8 cellular contexts compared by ENCODE assay signal in the genomic region with DNA sequence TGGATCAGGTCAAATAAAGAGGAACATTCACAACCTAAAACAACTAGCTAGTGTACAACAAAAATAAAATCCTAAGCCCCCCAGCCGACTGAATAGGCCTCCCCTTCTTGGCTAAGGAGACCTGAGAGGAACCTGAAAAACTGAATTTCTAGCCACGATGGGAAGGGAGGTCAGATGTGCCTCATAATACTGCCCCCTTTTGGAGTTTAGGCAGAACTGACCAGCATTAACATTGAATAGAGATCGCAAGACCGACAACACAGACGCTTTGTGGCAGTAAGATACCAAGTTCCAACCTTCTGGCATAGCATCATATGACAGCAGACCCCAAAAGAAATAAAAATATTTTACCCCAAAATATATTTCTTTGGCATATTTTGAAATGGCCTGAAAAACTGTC. TPM values are rescaled to one million over a fixed set of nuclear protein-coding genes. Genes with fewer than 3 reads are reported as not detected.
DNase-seq lines count a peak whose midpoint lies in the region; ATAC-seq and TF ChIP-seq lines count a peak whose summit lies in the region.

No MANE protein-coding gene starts in this region.

- H3K79me2 ChIP-seq in osteoblast (ENCODE audit: insufficient read depth, low read length): no peaks in the 10 kb centered on the region

- H3K4me1 Mint-ChIP-seq in activated CD8-positive, alpha-beta memory T cell treated with anti-CD3 and anti-CD28 coated beads, Interleukin-2, amount 10 ng/mL, durations not matched to agents 7 days and 5 days: no peaks in the 10 kb centered on the region

- no peak overlapping the region for H3K4me2 ChIP-seq in osteoblast (ENCODE audit: insufficient read depth, low read length)

- peaks cover 22% of the 10 kb centered on the region for H3K27me3 ChIP-seq in osteoblast (ENCODE audit: insufficient read depth, low read length)

- H3K27ac Mint-ChIP-seq in activated CD8-positive, alpha-beta memory T cell treated with anti-CD3 and anti-CD28 coated beads, Interleukin-2, amount 10 ng/mL, durations not matched to agents 7 days and 5 days: no peak overlapping the region

- no peak for DNase-seq in activated CD8-positive, alpha-beta memory T cell treated with anti-CD3 and anti-CD28 coated beads, Interleukin-2, amount 10 ng/mL, durations not matched to agents 7 days and 5 days
- DNase-seq in activated CD8-positive, alpha-beta memory T cell treated with anti-CD3 and anti-CD28 coated beads, Interleukin-2, amount 50 U/mL, for 4 hours: no peak
- DNase-seq in astrocyte of the hippocampus (ENCODE audit: low read depth, low spot score): peak; percentile 36
- no peak for DNase-seq in osteoblast (ENCODE audit: insufficient read length, low spot score, missing footprints)
- DNase-seq in NCI-H774 (lab: John Stamatoyannopoulos, UW): no peak
- no peak for DNase-seq in NCI-H226

- no peaks in the 10 kb centered on the region for H3K27me3 Mint-ChIP-seq in activated CD8-positive, alpha-beta memory T cell treated with anti-CD3 and anti-CD28 coated beads, Interleukin-2, amount 10 ng/mL, durations not matched to agents 7 days and 5 days

- H3K4me3 Mint-ChIP-seq in activated CD8-positive, alpha-beta memory T cell treated with anti-CD3 and anti-CD28 coated beads, Interleukin-2, amount 10 ng/mL, durations not matched to agents 7 days and 5 days: no peak overlapping the region

- H3K27ac ChIP-seq in osteoblast (ENCODE audit: low read depth, low read length): no peak overlapping the region

- TF ChIP-seq CTCF in LNCAP (IDR thresholded peaks at IDR 0.05) (peak; percentile 57; the same call in 1 of the 2 replicates), osteoblast (IDR thresholded peaks at IDR 0.05; ENCODE audit: extremely low read depth, low read depth, low read length) (peak; percentile 72)

- no peaks in the 10 kb centered on the region for H3K9me3 ChIP-seq in osteoblast (ENCODE audit: low read depth, low read length)

- no peaks in the 10 kb centered on the region for H3K36me3 ChIP-seq in osteoblast (ENCODE audit: insufficient read depth, low read length)

- H4K20me1 ChIP-seq in osteoblast (ENCODE audit: insufficient read depth, low read length): no peaks in the 10 kb centered on the region

- CTCF ChIA-PET in activated CD8-positive, alpha-beta memory T cell treated with anti-CD3 and anti-CD28 coated beads, Interleukin-2, amount 10 ng/mL, durations not matched to agents 7 days and 5 days (lab: Charles Lee): interaction anchor here (0.5 to 1.7 kb wide), 3 partner anchors 11 to 751 kb away, joined by 3 to 5 read pairs (median 4); no protein-coding TSS in a partner anchor

- H2AFZ ChIP-seq in osteoblast (ENCODE audit: low read length): no peak overlapping the region

- H3K4me3 ChIP-seq in osteoblast (ENCODE audit: insufficient read depth, low read length): no peak overlapping the region

- no peaks in the 10 kb centered on the region for H3K36me3 Mint-ChIP-seq in activated CD8-positive, alpha-beta memory T cell treated with anti-CD3 and anti-CD28 coated beads, Interleukin-2, amount 10 ng/mL, durations not matched to agents 7 days and 5 days

- ATAC-seq in activated CD8-positive, alpha-beta memory T cell treated with anti-CD3 and anti-CD28 coated beads, Interleukin-2, amount 10 ng/mL, durations not matched to agents 7 days and 5 days: peak; percentile 36
- no peak for ATAC-seq in HG03457 (IDR thresholded peaks at IDR 0.05; ENCODE audit: unreplicated experiment)

- H3K4me1 ChIP-seq in osteoblast (ENCODE audit: insufficient read depth, low read length): peaks cover 3% of the 10 kb centered on the region

- H3K9me3 Mint-ChIP-seq in activated CD8-positive, alpha-beta memory T cell treated with anti-CD3 and anti-CD28 coated beads, Interleukin-2, amount 10 ng/mL, durations not matched to agents 7 days and 5 days (ENCODE audit: low read depth): no peaks in the 10 kb centered on the region

RNA-seq across cellular contexts. Expression of gene CBY2, which starts 15.9 kb away (rescaled TPM):
- not detected for total RNA-seq in activated CD8-positive, alpha-beta memory T cell treated with anti-CD3 and anti-CD28 coated beads, Interleukin-2, amount 10 ng/mL, durations not matched to agents 7 days and 5 days
- total RNA-seq in osteoblast: not detected in 2 replicates
